Comparison of ENCODE assay signal across 15 cellular contexts in genomic region chr22:50443202-50443601, GRCh38. TPM values are rescaled to one million over a fixed set of nuclear protein-coding genes. Genes with fewer than 3 reads are reported as not detected.
DNase-seq lines count a peak whose midpoint lies in the region; ATAC-seq and TF ChIP-seq lines count a peak whose summit lies in the region.
"Had no signal": no experiment of that assay in that cellular context is flagged by ENCODE, and none has a peak within 500 bp of the region (broad histone marks: within the 10 kb centered on the region; RNA-seq: fewer than 3 reads in every experiment).

No MANE protein-coding gene starts in this region.

- POLR2A ChIA-PET in T-cell (lab: Charles Lee) = no interaction called here

- ATAC-seq in T-cell (replicated peaks in 1 of 4) = peak in 3 of 4 experiments; percentile 9 to 17 (median 11)
- ATAC-seq in stimulated activated naive CD8-positive, alpha-beta T cell treated with anti-CD3 and anti-CD28 coated beads, Interleukin-15, amount 100 ng/mL, for 72 hours = no peak
- no peak for ATAC-seq in GM21390 (IDR thresholded peaks at IDR 0.05; ENCODE audit: unreplicated experiment)
- no peak for ATAC-seq in HG02938 (IDR thresholded peaks at IDR 0.05; ENCODE audit: unreplicated experiment)
- no peak for ATAC-seq in HG02840 (IDR thresholded peaks at IDR 0.05; ENCODE audit: low FRiP score, unreplicated experiment)
- ATAC-seq: PC-3 had no signal

- no peak overlapping the region for H3K4me3 Mint-ChIP-seq in activated naive CD4-positive, alpha-beta T cell treated with anti-CD3 and anti-CD28 coated beads, Interleukin-2, amount 10 ng/mL, durations not matched to agents 7 days and 5 days
- H3K4me3 Mint-ChIP-seq in T-cell (peak overlapping the region in 1 of 3 donors; percentile 17), endothelial cell (ENCODE audit: unreplicated experiment) (peak overlapping the region; percentile 56)
- peak overlapping the region in 1 of 2 donors; percentile 52 for H3K4me3 Mint-ChIP-seq in stimulated activated naive CD8-positive, alpha-beta T cell treated with anti-CD3 and anti-CD28 coated beads, Interleukin-15, amount 100 ng/mL, for 72 hours

- H3K27me3 Mint-ChIP-seq in activated naive CD4-positive, alpha-beta T cell treated with anti-CD3 and anti-CD28 coated beads, Interleukin-2, amount 10 ng/mL, durations not matched to agents 7 days and 5 days = no peaks in the 10 kb centered on the region
- H3K27me3 Mint-ChIP-seq in T-cell (no peaks in the 10 kb centered on the region), endothelial cell (ENCODE audit: unreplicated experiment) (peaks cover 11% of the 10 kb centered on the region)
- H3K27me3 Mint-ChIP-seq in stimulated activated naive CD8-positive, alpha-beta T cell treated with anti-CD3 and anti-CD28 coated beads, Interleukin-15, amount 100 ng/mL, for 72 hours = no peaks in the 10 kb centered on the region

- no peak for DNase-seq in activated naive CD4-positive, alpha-beta T cell treated with anti-CD3 and anti-CD28 coated beads, Interleukin-2, amount 10 ng/mL, durations not matched to agents 7 days and 5 days
- no peak for DNase-seq in activated naive CD4-positive, alpha-beta T cell treated with Interleukin-2 at 50 U/mL for 16 hours
- peak in 1 of 34 experiments; percentile 21 for DNase-seq in T-cell
- no peak for DNase-seq in endothelial cell (ENCODE audit: low spot score)
- DNase-seq in stimulated activated naive CD8-positive, alpha-beta T cell treated with anti-CD3 and anti-CD28 coated beads, Interleukin-15, amount 100 ng/mL, for 72 hours = no peak
- DNase-seq: activated CD4-positive, alpha-beta T cell treated with anti-CD3 and anti-CD28 coated beads, Interleukin-2, amount 50 U/mL, for 48 hours; cerebellar nuclear complex; NCI-H1048; NCI-H226; PC-3; sigmoid colon had no signal

- CTCF ChIA-PET in activated naive CD4-positive, alpha-beta T cell treated with anti-CD3 and anti-CD28 coated beads, Interleukin-2, amount 10 ng/mL, durations not matched to agents 7 days and 5 days (lab: Charles Lee) = interaction anchor here (0.7 kb wide), 1 partner anchor 54 kb away, joined by 3 read pairs; no protein-coding TSS in a partner anchor
- CTCF ChIA-PET in T-cell (lab: Charles Lee) = no interaction called here

- peak overlapping the region; percentile 37 for H3K27ac Mint-ChIP-seq in activated naive CD4-positive, alpha-beta T cell treated with anti-CD3 and anti-CD28 coated beads, Interleukin-2, amount 10 ng/mL, durations not matched to agents 7 days and 5 days
- peak overlapping the region; percentile 61 to 84 for H3K27ac Mint-ChIP-seq in T-cell
- H3K27ac Mint-ChIP-seq in endothelial cell (ENCODE audit: unreplicated experiment) = peak overlapping the region; percentile 70
- peak overlapping the region; percentile 60 to 97 for H3K27ac Mint-ChIP-seq in stimulated activated naive CD8-positive, alpha-beta T cell treated with anti-CD3 and anti-CD28 coated beads, Interleukin-15, amount 100 ng/mL, for 72 hours

- H3K9me3 Mint-ChIP-seq in activated naive CD4-positive, alpha-beta T cell treated with anti-CD3 and anti-CD28 coated beads, Interleukin-2, amount 10 ng/mL, durations not matched to agents 7 days and 5 days = no peaks in the 10 kb centered on the region
- H3K9me3 Mint-ChIP-seq in T-cell (no peaks in the 10 kb centered on the region), endothelial cell (ENCODE audit: unreplicated experiment) (no peaks in the 10 kb centered on the region)
- H3K9me3 Mint-ChIP-seq in stimulated activated naive CD8-positive, alpha-beta T cell treated with anti-CD3 and anti-CD28 coated beads, Interleukin-15, amount 100 ng/mL, for 72 hours = no peaks in the 10 kb centered on the region

- no peak for TF ChIP-seq CTCF in endothelial cell (IDR thresholded peaks at IDR 0.05; ENCODE audit: unreplicated experiment)

- peaks cover 24% of the 10 kb centered on the region for H3K36me3 Mint-ChIP-seq in activated naive CD4-positive, alpha-beta T cell treated with anti-CD3 and anti-CD28 coated beads, Interleukin-2, amount 10 ng/mL, durations not matched to agents 7 days and 5 days
- H3K36me3 Mint-ChIP-seq in T-cell (peaks cover 5% of the 10 kb centered on the region), endothelial cell (ENCODE audit: low read depth, unreplicated experiment) (peaks cover 5% of the 10 kb centered on the region)

- peaks cover 11% of the 10 kb centered on the region for H3K4me1 Mint-ChIP-seq in activated naive CD4-positive, alpha-beta T cell treated with anti-CD3 and anti-CD28 coated beads, Interleukin-2, amount 10 ng/mL, durations not matched to agents 7 days and 5 days
- peaks cover 13 to 22% (median 21%) of the 10 kb centered on the region in 3 donors for H3K4me1 Mint-ChIP-seq in T-cell
- peaks cover 2% of the 10 kb centered on the region for H3K4me1 Mint-ChIP-seq in endothelial cell (ENCODE audit: unreplicated experiment)
- peaks cover 63% of the 10 kb centered on the region for H3K4me1 Mint-ChIP-seq in stimulated activated naive CD8-positive, alpha-beta T cell treated with anti-CD3 and anti-CD28 coated beads, Interleukin-15, amount 100 ng/mL, for 72 hours

RNA-seq across cellular contexts. Expression of gene SBF1, which starts 31.6 kb away (rescaled TPM):
- total RNA-seq in T-cell (100 to 1,000 TPM; 193 to 318 (median 308) TPM), endothelial cell (ENCODE audit: unreplicated experiment) (76.7 TPM)

RNA-seq across cellular contexts. Expression of gene ADM2, which starts 38.1 kb away (rescaled TPM):
- total RNA-seq in T-cell (10 to 100 TPM in 3 of 5 donors, 1 to 10 TPM in 2; 1.5 to 11.3 (median 10.7) TPM), endothelial cell (ENCODE audit: unreplicated experiment) (0.36 TPM)
- total RNA-seq: sigmoid colon had no signal

RNA-seq across cellular contexts. Expression of gene MIOX, which starts 43.5 kb away (rescaled TPM):
- total RNA-seq in T-cell (under 1 TPM in 4 of 5 donors, not detected in 1; 0.36 to 0.70 (median 0.54) TPM), endothelial cell (ENCODE audit: unreplicated experiment) (not detected)
- total RNA-seq: myocyte, PC-3, sigmoid colon had no signal

Comparison
In these comparisons a context has a peak if more than half of its experiments do, and no peak if none do; other contexts are left out.
1. ATAC-seq: peak in T-cell (3 of 4); none in stimulated activated naive CD8-positive, alpha-beta T cell treated with anti-CD3 and anti-CD28 coated beads, Interleukin-15, amount 100 ng/mL, for 72 hours (single experiment), GM21390 (single experiment), HG02938 (single experiment) and HG02840 (single experiment).
2. Peak in every context shown above with its lines, with median percentiles within 50 percentile points of each other: H3K27ac Mint-ChIP-seq.